In the genomic region with DNA sequence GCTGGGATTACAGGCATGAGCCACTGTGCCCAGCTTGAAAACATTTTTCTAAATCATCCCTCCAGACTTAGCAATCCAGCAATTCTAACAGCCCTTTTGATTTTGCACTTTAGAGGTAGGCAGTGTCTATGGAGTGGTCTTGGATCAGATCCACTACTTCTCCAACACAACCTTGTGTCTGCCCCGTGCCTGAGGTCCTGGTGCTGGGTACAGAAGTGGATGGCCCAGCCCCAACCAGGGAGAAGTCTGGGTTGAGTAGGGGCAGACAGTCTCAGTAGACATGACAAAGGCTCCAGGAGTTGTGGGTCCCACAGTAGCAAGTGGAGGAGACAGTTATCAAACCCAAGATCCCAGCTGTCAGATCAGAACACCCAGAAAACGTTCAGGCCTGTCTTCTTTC, we compare ENCODE assay signal across 17 cellular contexts.
DNase-seq lines count a peak whose midpoint lies in the region; ATAC-seq and TF ChIP-seq lines count a peak whose summit lies in the region.
"Had no signal": no experiment of that assay in that cellular context is flagged by ENCODE, and none has a peak within 500 bp of the region (broad histone marks: within the 10 kb centered on the region; RNA-seq: fewer than 3 reads in every experiment).

No MANE protein-coding gene starts in this region.

- no peak overlapping the region for H4K8ac ChIP-seq in neuronal stem cell (ENCODE audit: low read depth, low read length)

- no peak overlapping the region for H3K4me3 ChIP-seq in RWPE2 (ENCODE audit: severe bottlenecking)
- no peak overlapping the region for H3K4me3 ChIP-seq in neuronal stem cell (ENCODE audit: low read length in 2 of 2)
- H3K4me3 ChIP-seq: BLaER1 had no signal

- no peak overlapping the region for H3K4ac ChIP-seq in neuronal stem cell (ENCODE audit: low read length)

- H3K27me3 Mint-ChIP-seq in activated T-cell treated with anti-CD3 and anti-CD28 coated beads, Interleukin-2, amount 50 U/mL, for 24 hours, result no peaks in the 10 kb centered on the region
- no peaks in the 10 kb centered on the region for H3K27me3 Mint-ChIP-seq in chondrocyte (ENCODE audit: low read depth)
- H3K27me3 Mint-ChIP-seq: CD4-positive, alpha-beta memory T cell had no signal

- H3K4me1 Mint-ChIP-seq in activated T-cell treated with anti-CD3 and anti-CD28 coated beads, Interleukin-2, amount 50 U/mL, for 24 hours (ENCODE audit: low read depth), result peaks cover 11% of the 10 kb centered on the region
- no peaks in the 10 kb centered on the region for H3K4me1 Mint-ChIP-seq in chondrocyte (ENCODE audit: low read depth)
- H3K4me1 Mint-ChIP-seq: CD14-positive monocyte had no signal

- no peak overlapping the region for H2AFZ ChIP-seq in neuronal stem cell (ENCODE audit: low read length)

- DNase-seq in activated T-cell treated with anti-CD3 and anti-CD28 coated beads, Interleukin-2, amount 50 U/mL, for 24 hours, result no peak
- DNase-seq in activated T-cell treated with anti-CD3 and anti-CD28 coated beads, Interleukin-2, amount 50 U/mL, for 1 hour, result no peak
- DNase-seq in RWPE2 (ENCODE audit: low spot score) (peak; percentile 26), chondrocyte (ENCODE audit: low spot score) (peak; percentile 32), neuronal stem cell (ENCODE audit: low spot score) (no peak), NCI-H345 treated with DMSO at 0.1 percent for 48 hours (lab: John Stamatoyannopoulos, UW; ENCODE audit: unreplicated experiment) (no peak), glomerular visceral epithelial cell (ENCODE audit: extremely low spot score) (no peak), NCI-H1105 treated with DMSO at 0.1 percent for 48 hours (lab: John Stamatoyannopoulos, UW) (no peak)
- DNase-seq: 8988T; CD4-positive, alpha-beta memory T cell; DMS153; DMS79; GDM1; GOT3 had no signal

- H3K36me3 Mint-ChIP-seq in activated T-cell treated with anti-CD3 and anti-CD28 coated beads, Interleukin-2, amount 50 U/mL, for 24 hours (ENCODE audit: low read depth), result peaks cover 75% of the 10 kb centered on the region
- peaks cover 8% of the 10 kb centered on the region for H3K36me3 Mint-ChIP-seq in chondrocyte (ENCODE audit: low read depth)

- WGBS in neuronal stem cell (ENCODE audit: extremely low coverage in 2 of 2, insufficient read length in 2 of 2, insufficient replicate concordance in 1 of 2), 2 donors, result no CpG with 5 or more reads among the region's 2 CpGs

- no peak overlapping the region for H2BK5ac ChIP-seq in neuronal stem cell (ENCODE audit: low read length)

- H3K4me2 ChIP-seq in neuronal stem cell (ENCODE audit: insufficient read depth, low read length, poor library complexity, severe bottlenecking), result no peak overlapping the region
- H3K4me2 ChIP-seq: BLaER1 had no signal

- H3K27ac ChIP-seq in RWPE2 (ENCODE audit: poor library complexity, severe bottlenecking) (no peak overlapping the region), neuronal stem cell (replicated peaks; ENCODE audit: low read length) (no peak overlapping the region)
- H3K27ac ChIP-seq: BLaER1 had no signal

- H3K23ac ChIP-seq in neuronal stem cell (ENCODE audit: low read depth, low read length, poor library complexity), result no peak overlapping the region

- no peak overlapping the region for H2BK15ac ChIP-seq in neuronal stem cell (ENCODE audit: low read length)

- H3K79me1 ChIP-seq in neuronal stem cell (ENCODE audit: low read depth, low read length), result no peaks in the 10 kb centered on the region

- no peaks in the 10 kb centered on the region for H3K36me3 ChIP-seq in RWPE2 (ENCODE audit: low read depth)
- no peaks in the 10 kb centered on the region for H3K36me3 ChIP-seq in neuronal stem cell (replicated peaks in 1 of 2; ENCODE audit: control insufficient read depth in 2 of 2, insufficient read depth in 2 of 2, low read length in 2 of 2)
- H3K36me3 ChIP-seq: BLaER1 had no signal

- no peak overlapping the region for H3K9ac ChIP-seq in neuronal stem cell (ENCODE audit: low read depth, low read length, poor library complexity)
- H3K9ac ChIP-seq: BLaER1 had no signal

- H3K14ac ChIP-seq in neuronal stem cell (ENCODE audit: low read length), result no peak overlapping the region

- H3K27me3 ChIP-seq in RWPE2 (ENCODE audit: insufficient read depth, poor library complexity, severe bottlenecking) (no peaks in the 10 kb centered on the region), neuronal stem cell (ENCODE audit: control insufficient read depth in 3 of 3, insufficient read depth in 3 of 3, low read depth in 1 of 3, low read length in 3 of 3) (no peaks in the 10 kb centered on the region)
- H3K27me3 ChIP-seq: BLaER1 had no signal

- H3K9me3 Mint-ChIP-seq in activated T-cell treated with anti-CD3 and anti-CD28 coated beads, Interleukin-2, amount 50 U/mL, for 24 hours, result no peaks in the 10 kb centered on the region
- peaks cover 3% of the 10 kb centered on the region for H3K9me3 Mint-ChIP-seq in chondrocyte (ENCODE audit: low read depth)
- H3K9me3 Mint-ChIP-seq: CD4-positive, alpha-beta memory T cell; H9 had no signal

- no peak for ATAC-seq in RWPE2 (ENCODE audit: low read depth)

- no peaks in the 10 kb centered on the region for H3K9me3 ChIP-seq in RWPE2 (ENCODE audit: severe bottlenecking)
- H3K9me3 ChIP-seq in neuronal stem cell (replicated peaks in 1 of 2; ENCODE audit: control insufficient read depth in 2 of 2, insufficient read depth in 1 of 2, low read depth in 1 of 2, low read length in 2 of 2), result peaks cover 0 to 2% of the 10 kb centered on the region in 2 donors
- H3K9me3 ChIP-seq: BLaER1 had no signal

- H2AK5ac ChIP-seq in neuronal stem cell (ENCODE audit: low read depth, low read length), result no peak overlapping the region

- no peak overlapping the region for H4K91ac ChIP-seq in neuronal stem cell (ENCODE audit: low read depth, low read length, poor library complexity)

- no peak overlapping the region for H3K4me3 Mint-ChIP-seq in activated T-cell treated with anti-CD3 and anti-CD28 coated beads, Interleukin-2, amount 50 U/mL, for 24 hours
- H3K4me3 Mint-ChIP-seq in chondrocyte (ENCODE audit: unreplicated experiment), result no peak overlapping the region
- H3K4me3 Mint-ChIP-seq: CD14-positive monocyte; CD4-positive, alpha-beta memory T cell; H9 had no signal

- H3K4me1 ChIP-seq in RWPE2 (ENCODE audit: insufficient read depth, poor library complexity, severe bottlenecking) (no peaks in the 10 kb centered on the region), neuronal stem cell (ENCODE audit: control insufficient read depth in 2 of 2, insufficient read depth in 1 of 2, low read depth in 1 of 2, low read length in 2 of 2) (no peaks in the 10 kb centered on the region)

- no peak overlapping the region for H2BK120ac ChIP-seq in neuronal stem cell (ENCODE audit: low read depth, low read length)

- H3K27ac Mint-ChIP-seq in activated T-cell treated with anti-CD3 and anti-CD28 coated beads, Interleukin-2, amount 50 U/mL, for 24 hours, result peak overlapping the region; percentile 50
- peak overlapping the region; percentile 36 for H3K27ac Mint-ChIP-seq in chondrocyte (ENCODE audit: unreplicated experiment)
- H3K27ac Mint-ChIP-seq: CD14-positive monocyte had no signal

- H2BK12ac ChIP-seq in neuronal stem cell (ENCODE audit: low read length), result no peak overlapping the region

- TF ChIP-seq CTCF in RWPE2 (IDR thresholded peaks at IDR 0.05; ENCODE audit: poor library complexity, severe bottlenecking) (no peak), chondrocyte (IDR thresholded peaks at IDR 0.05) (no peak)

- peak overlapping the region; percentile 36 for H3K18ac ChIP-seq in neuronal stem cell (ENCODE audit: low read length)

Comparison
In these comparisons a context has a peak if more than half of its experiments do, and no peak if none do; other contexts are left out.
1. DNase-seq: peak in RWPE2 (single experiment) and chondrocyte (single experiment); none in activated T-cell treated with anti-CD3 and anti-CD28 coated beads, Interleukin-2, amount 50 U/mL, for 24 hours (single experiment), activated T-cell treated with anti-CD3 and anti-CD28 coated beads, Interleukin-2, amount 50 U/mL, for 1 hour (single experiment), neuronal stem cell (single experiment), NCI-H345 treated with DMSO at 0.1 percent for 48 hours (single experiment), glomerular visceral epithelial cell (single experiment) and NCI-H1105 treated with DMSO at 0.1 percent for 48 hours (single experiment).